ENCODE assay signal across 8 cellular contexts in the genomic region with DNA sequence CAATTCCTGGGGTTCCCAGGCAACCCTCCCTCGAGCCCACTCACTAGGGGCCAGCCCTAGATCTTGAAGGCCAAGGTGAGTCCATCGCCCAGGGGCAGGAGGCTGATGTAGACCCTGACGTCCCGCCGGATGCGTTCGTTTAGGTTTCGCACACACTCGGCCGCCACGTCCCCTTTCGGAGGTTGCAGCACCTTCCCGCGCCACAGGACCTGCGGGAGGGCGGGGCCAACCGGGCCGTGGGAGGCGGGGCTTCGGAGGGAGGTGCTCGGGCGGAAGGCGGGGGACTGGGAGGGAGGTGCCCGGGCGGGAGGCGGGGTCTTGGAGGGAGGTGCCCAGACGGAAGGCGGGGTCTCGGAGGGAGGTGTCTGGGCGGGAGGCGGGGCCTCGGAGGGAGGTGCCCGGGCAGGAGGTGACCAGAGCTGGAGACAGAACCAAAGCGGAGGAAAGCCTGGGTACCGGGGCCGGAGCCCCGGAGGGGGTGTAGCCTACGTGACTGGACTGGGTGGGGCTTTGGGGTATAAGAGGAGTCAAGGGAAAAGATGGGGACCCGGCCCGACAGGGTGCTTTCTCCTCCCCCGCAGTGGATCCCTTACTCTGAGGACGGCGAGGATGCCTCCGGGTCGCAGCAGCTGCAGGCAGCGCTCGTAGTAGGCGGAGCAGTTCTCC. TPM values are rescaled to one million over a fixed set of nuclear protein-coding genes. Genes with fewer than 3 reads are reported as not detected.
A peak's percentile ranks its signal among the peaks of the same experiment; 100 is the strongest.
DNase-seq lines count a peak whose midpoint lies in the region; ATAC-seq and TF ChIP-seq lines count a peak whose summit lies in the region.

No MANE protein-coding gene starts in this region.

- no peak overlapping the region for H2AFZ ChIP-seq in OCI-LY1 (ENCODE audit: low read length)

- peak overlapping the region; percentile 59 for H3K4me3 ChIP-seq in CD4-positive, CD25-positive, alpha-beta regulatory T cell (ENCODE audit: low read depth, low read length)
- H3K4me3 ChIP-seq in OCI-LY1 (ENCODE audit: low read depth, low read length, poor library complexity, severe bottlenecking) (peak overlapping the region; percentile 82), epithelial cell of proximal tubule (ENCODE audit: low read depth, low read length) (peak overlapping the region; percentile 79), mucosa of stomach (ENCODE audit: low read length) (peak overlapping the region; percentile 68)

- peak overlapping the region; percentile 86 for H3K9ac ChIP-seq in OCI-LY1 (ENCODE audit: low read length)
- H3K9ac ChIP-seq in mucosa of stomach (ENCODE audit: low read length), result peak overlapping the region; percentile 80

- peaks cover 23% of the 10 kb centered on the region for H3K36me3 ChIP-seq in CD4-positive, CD25-positive, alpha-beta regulatory T cell (ENCODE audit: control insufficient read depth, insufficient read depth, low read length)
- peaks cover 47% of the 10 kb centered on the region for H3K36me3 ChIP-seq in OCI-LY1 (ENCODE audit: insufficient read depth, low read length)
- H3K36me3 ChIP-seq in mucosa of stomach (ENCODE audit: control insufficient read depth, insufficient read depth, low read length), result peaks cover 8% of the 10 kb centered on the region

- peak overlapping the region; percentile 83 to 88 (median 86) for H3K4me3 Mint-ChIP-seq in CD4-positive, CD25-positive, alpha-beta regulatory T cell

- peak overlapping the region; percentile 82 for H3K27ac ChIP-seq in CD4-positive, CD25-positive, alpha-beta regulatory T cell (ENCODE audit: insufficient read depth, low read length, poor library complexity, severe bottlenecking)
- H3K27ac ChIP-seq in OCI-LY1 (ENCODE audit: low read depth, low read length, poor library complexity, severe bottlenecking), result peak overlapping the region; percentile 89

- 0 out of 2 replicates have a peak, but pooled peaks cover 6% of the 10 kb centered on the region for H3F3A ChIP-seq in OCI-LY1 (ENCODE audit: insufficient read depth, low read length)

- H3K4me1 ChIP-seq in CD4-positive, CD25-positive, alpha-beta regulatory T cell (ENCODE audit: control insufficient read depth, insufficient read depth, low read length, poor library complexity, severe bottlenecking), result peaks cover 24% of the 10 kb centered on the region
- H3K4me1 ChIP-seq in OCI-LY1 (ENCODE audit: insufficient read depth, low read length, severe bottlenecking) (peaks cover 18% of the 10 kb centered on the region), mucosa of stomach (ENCODE audit: control insufficient read depth, insufficient read depth, low read length) (peaks cover 13% of the 10 kb centered on the region)

- peak; percentile 96 to 98 (median 98) for DNase-seq in CD4-positive, CD25-positive, alpha-beta regulatory T cell
- DNase-seq in HS-5 (ENCODE audit: low read depth) (peak; percentile 69), epithelial cell of proximal tubule (ENCODE audit: low read depth) (no peak)
- DNase-seq in activated T-cell treated with anti-CD3 and anti-CD28 coated beads, Interleukin-2, amount 50 U/mL, for 1 hour, result peak; percentile 99
- peak; percentile 93 to 95 for DNase-seq in stimulated activated CD8-positive, alpha-beta memory T cell treated with anti-CD3 and anti-CD28 coated beads, Interleukin-4, amount 100 ng/mL, for 4 hours (ENCODE audit: low read depth in 2 of 2, low spot score in 1 of 2)

- peak overlapping the region; percentile 96 for H3K4me2 ChIP-seq in OCI-LY1 (ENCODE audit: low read length)

- peak overlapping the region; percentile 90 to 93 (median 91) for H3K27ac Mint-ChIP-seq in CD4-positive, CD25-positive, alpha-beta regulatory T cell

- H3K9me3 Mint-ChIP-seq in CD4-positive, CD25-positive, alpha-beta regulatory T cell, result no peaks in the 10 kb centered on the region

- no peaks in the 10 kb centered on the region for H3K27me3 ChIP-seq in CD4-positive, CD25-positive, alpha-beta regulatory T cell (ENCODE audit: control insufficient read depth, insufficient read depth, low read length)
- H3K27me3 ChIP-seq in OCI-LY1 (ENCODE audit: insufficient read depth, low read length) (no peaks in the 10 kb centered on the region), mucosa of stomach (ENCODE audit: control insufficient read depth, insufficient read depth, low read length) (no peaks in the 10 kb centered on the region)

- H3K9me3 ChIP-seq in CD4-positive, CD25-positive, alpha-beta regulatory T cell (ENCODE audit: control insufficient read depth in 2 of 2, low read length in 2 of 2), result no peaks in the 10 kb centered on the region
- H3K9me3 ChIP-seq in OCI-LY1 (ENCODE audit: low read length) (no peaks in the 10 kb centered on the region), mucosa of stomach (ENCODE audit: control insufficient read depth, low read length) (no peaks in the 10 kb centered on the region)

- peaks cover 12% of the 10 kb centered on the region for H3K36me3 Mint-ChIP-seq in CD4-positive, CD25-positive, alpha-beta regulatory T cell

- H3K4me1 Mint-ChIP-seq in CD4-positive, CD25-positive, alpha-beta regulatory T cell, result peaks cover 5 to 33% (median 19%) of the 10 kb centered on the region in 4 donors

- ATAC-seq in CD4-positive, CD25-positive, alpha-beta regulatory T cell (ENCODE audit: low read depth in 2 of 2), result peak; percentile 66 to 75
- peak; percentile 51 for ATAC-seq in GM19467 (IDR thresholded peaks at IDR 0.05; ENCODE audit: unreplicated experiment)

- H3K79me2 ChIP-seq in OCI-LY1 (ENCODE audit: insufficient read depth, low read length), result no peaks in the 10 kb centered on the region

- H3K9me2 ChIP-seq in OCI-LY1 (ENCODE audit: low read depth, low read length), result no peaks in the 10 kb centered on the region

- TF ChIP-seq CTCF in OCI-LY1 (IDR thresholded peaks at IDR 0.05; ENCODE audit: low read length) (no peak), epithelial cell of proximal tubule (conservative IDR thresholded peaks at IDR 0.05; ENCODE audit: low read depth, low read length) (no peak)

- no peaks in the 10 kb centered on the region for H4K20me1 ChIP-seq in OCI-LY1 (ENCODE audit: insufficient read depth, low read length)

- no peaks in the 10 kb centered on the region for H3K27me3 Mint-ChIP-seq in CD4-positive, CD25-positive, alpha-beta regulatory T cell

RNA-seq across cellular contexts. Expression of gene COMTD1, which starts 1.6 kb away (rescaled TPM):
- 21.1 TPM for total RNA-seq in CD4-positive, CD25-positive, alpha-beta regulatory T cell
- polyA plus RNA-seq in CD4-positive, CD25-positive, alpha-beta regulatory T cell, result 10 to 100 TPM; 20.0 to 35.0 (median 22.8) TPM
- 41.5 and 62.2 TPM in 2 replicates for total RNA-seq in epithelial cell of proximal tubule

RNA-seq across cellular contexts. Expression of gene VDAC2, which starts 23.6 kb away (rescaled TPM):
- total RNA-seq in CD4-positive, CD25-positive, alpha-beta regulatory T cell, result 110 TPM
- polyA plus RNA-seq in CD4-positive, CD25-positive, alpha-beta regulatory T cell, result 100 to 1,000 TPM; 153 to 201 (median 160) TPM
- 213 and 237 TPM in 2 replicates for total RNA-seq in epithelial cell of proximal tubule
